14 cellular contexts compared by ENCODE assay signal in the genomic region with DNA sequence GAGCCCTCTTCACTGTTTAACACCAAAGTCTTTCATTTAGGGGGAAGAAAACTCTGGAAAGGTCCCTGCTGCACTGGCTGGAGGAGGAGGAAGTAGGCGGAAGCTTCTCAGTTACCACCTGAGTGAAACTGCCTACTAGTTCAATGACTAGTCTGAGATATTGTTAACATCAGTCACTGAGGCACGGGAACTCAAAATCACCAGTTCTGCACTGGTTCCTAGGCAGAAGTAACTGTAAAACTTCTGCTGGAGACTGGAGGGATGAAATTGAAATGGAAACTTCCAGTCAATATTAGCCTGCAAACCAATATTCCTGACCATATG.
DNase-seq lines count a peak whose midpoint lies in the region; ATAC-seq and TF ChIP-seq lines count a peak whose summit lies in the region.
"Had no signal": no experiment of that assay in that cellular context is flagged by ENCODE, and none has a peak within 500 bp of the region (broad histone marks: within the 10 kb centered on the region; RNA-seq: fewer than 3 reads in every experiment).

No MANE protein-coding gene starts in this region.

- H3K9me3 Mint-ChIP-seq in naive thymus-derived CD8-positive, alpha-beta T cell: no peaks in the 10 kb centered on the region

- no peak overlapping the region for H3K27ac Mint-ChIP-seq in naive thymus-derived CD8-positive, alpha-beta T cell

- TF ChIP-seq CTCF in GM12864 (IDR thresholded peaks at IDR 0.05; ENCODE audit: low read depth, low read length, missing control alignments): no peak

- peaks cover 0 to 2% (median 0%) of the 10 kb centered on the region in 4 donors for H3K4me1 Mint-ChIP-seq in naive thymus-derived CD8-positive, alpha-beta T cell

- H3K4me3 Mint-ChIP-seq in naive thymus-derived CD8-positive, alpha-beta T cell: no peak overlapping the region

- ATAC-seq in GM19463 (IDR thresholded peaks at IDR 0.05; ENCODE audit: unreplicated experiment): peak; percentile 84
- peak; percentile 95 for ATAC-seq in HG02884 (IDR thresholded peaks at IDR 0.05; ENCODE audit: unreplicated experiment)
- ATAC-seq in HG03558 (IDR thresholded peaks at IDR 0.05; ENCODE audit: extremely low read depth, unreplicated experiment): peak; percentile 71
- ATAC-seq in naive thymus-derived CD8-positive, alpha-beta T cell: no peak
- ATAC-seq in HG02840 (IDR thresholded peaks at IDR 0.05; ENCODE audit: low FRiP score, unreplicated experiment): no peak
- no peak for ATAC-seq in GM21619 (IDR thresholded peaks at IDR 0.05; ENCODE audit: unreplicated experiment)

- no peaks in the 10 kb centered on the region for H3K36me3 Mint-ChIP-seq in naive thymus-derived CD8-positive, alpha-beta T cell

- DNase-seq in GM12864 (ENCODE audit: low read depth) (peak; percentile 8), EL (no peak)
- DNase-seq in naive thymus-derived CD8-positive, alpha-beta T cell: no peak
- DNase-seq: activated CD4-positive, alpha-beta T cell treated with anti-CD3 and anti-CD28 coated beads, Interleukin-2, amount 50 U/mL, for 48 hours; DMS 273 treated with DMSO at 0.1 percent for 48 hours; NCI-H1417 treated with DMSO at 0.1 percent for 48 hours; stimulated activated CD4-positive, alpha-beta T cell treated with anti-CD3 and anti-CD28 coated beads, Interleukin-4, amount 100 ng/mL, for 24 hours had no signal

- POLR2A ChIA-PET in naive thymus-derived CD8-positive, alpha-beta T cell (lab: Charles Lee): no interaction called here

- H3K27me3 Mint-ChIP-seq in naive thymus-derived CD8-positive, alpha-beta T cell: peaks cover 0 to 5% (median 3%) of the 10 kb centered on the region in 5 donors

- H3K4me3 ChIP-seq in GM12864 (ENCODE audit: low read depth, low read length): no peak overlapping the region
- H3K4me3 ChIP-seq: lung, prostate gland had no signal

Comparison
In these comparisons a context has a peak if more than half of its experiments do, and no peak if none do; other contexts are left out.
1. ATAC-seq: peak in GM19463 (single experiment), HG02884 (single experiment) and HG03558 (single experiment); none in naive thymus-derived CD8-positive, alpha-beta T cell (0 of 2), HG02840 (single experiment) and GM21619 (single experiment).